In the genomic region with DNA sequence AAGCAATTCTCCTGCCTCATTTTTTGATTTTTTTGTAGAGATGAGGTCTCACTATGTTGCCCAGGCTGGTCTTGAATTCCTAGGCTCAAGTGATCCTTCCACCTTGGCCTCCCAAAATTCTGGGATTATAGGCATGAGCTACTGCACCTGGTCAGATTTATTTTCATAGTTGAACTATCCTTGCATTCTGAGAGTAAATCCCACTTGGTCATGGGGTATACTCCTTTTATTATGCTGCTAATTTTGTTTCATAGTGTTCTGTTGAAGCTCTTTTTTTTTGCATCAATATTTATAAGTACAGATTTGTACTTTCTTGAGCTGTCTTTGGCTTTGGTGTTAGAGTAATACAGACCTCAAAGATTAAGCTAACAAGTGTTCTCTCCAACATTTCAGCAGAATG, we compare ENCODE assay signal across 28 cellular contexts.
"Had no signal": no experiment of that assay in that cellular context is flagged by ENCODE, and none has a peak within 500 bp of the region (broad histone marks: within the 10 kb centered on the region; RNA-seq: fewer than 3 reads in every experiment).

No MANE protein-coding gene starts in this region.

- DNase-seq: colonic mucosa; cortex of kidney; dermis blood vessel endothelial cell; dorsolateral prefrontal cortex; effector CD4-positive, alpha-beta T cell; effector CD8-positive, alpha-beta T cell; effector memory CD4-positive, alpha-beta T cell; effector memory CD8-positive, alpha-beta T cell; endodermal cell; erythroblast; esophagus squamous epithelium; foreskin fibroblast; foreskin keratinocyte; foreskin melanocyte; gastrocnemius medialis; glutamatergic neuron; head of caudate nucleus; heart left ventricle; heart right ventricle had no signal

- H3K4me1 ChIP-seq: colonic mucosa, esophagus muscularis mucosa, esophagus squamous epithelium, foreskin keratinocyte, gastrocnemius medialis, gastroesophageal sphincter, heart left ventricle, heart right ventricle had no signal

- H3K4me3 ChIP-seq: colonic mucosa, coronary artery, dorsolateral prefrontal cortex, esophagus muscularis mucosa, esophagus squamous epithelium, gastrocnemius medialis, gastroesophageal sphincter, heart left ventricle, heart right ventricle had no signal

- H3K36me3 ChIP-seq: colonic mucosa, esophagus muscularis mucosa, esophagus squamous epithelium, gastrocnemius medialis, gastroesophageal sphincter, heart left ventricle, heart right ventricle had no signal

- H3K27ac ChIP-seq: colonic mucosa, coronary artery, dorsolateral prefrontal cortex, epithelial cell of prostate, esophagus muscularis mucosa, esophagus squamous epithelium, foreskin keratinocyte, gastrocnemius medialis, gastroesophageal sphincter, heart left ventricle, heart right ventricle had no signal

- H3K27me3 ChIP-seq: colonic mucosa, gastrocnemius medialis had no signal

- ATAC-seq: effector memory CD8-positive, alpha-beta T cell; esophagus mucosa; foreskin keratinocyte; gastrocnemius medialis; gastroesophageal sphincter; heart left ventricle; heart right ventricle had no signal

- FAIRE-seq: colon, endometrium, endothelial cell of umbilical vein, frontal cortex had no signal

- H3K9me3 ChIP-seq: colonic mucosa had no signal
